26 cellular contexts compared by ENCODE assay signal in the genomic region with DNA sequence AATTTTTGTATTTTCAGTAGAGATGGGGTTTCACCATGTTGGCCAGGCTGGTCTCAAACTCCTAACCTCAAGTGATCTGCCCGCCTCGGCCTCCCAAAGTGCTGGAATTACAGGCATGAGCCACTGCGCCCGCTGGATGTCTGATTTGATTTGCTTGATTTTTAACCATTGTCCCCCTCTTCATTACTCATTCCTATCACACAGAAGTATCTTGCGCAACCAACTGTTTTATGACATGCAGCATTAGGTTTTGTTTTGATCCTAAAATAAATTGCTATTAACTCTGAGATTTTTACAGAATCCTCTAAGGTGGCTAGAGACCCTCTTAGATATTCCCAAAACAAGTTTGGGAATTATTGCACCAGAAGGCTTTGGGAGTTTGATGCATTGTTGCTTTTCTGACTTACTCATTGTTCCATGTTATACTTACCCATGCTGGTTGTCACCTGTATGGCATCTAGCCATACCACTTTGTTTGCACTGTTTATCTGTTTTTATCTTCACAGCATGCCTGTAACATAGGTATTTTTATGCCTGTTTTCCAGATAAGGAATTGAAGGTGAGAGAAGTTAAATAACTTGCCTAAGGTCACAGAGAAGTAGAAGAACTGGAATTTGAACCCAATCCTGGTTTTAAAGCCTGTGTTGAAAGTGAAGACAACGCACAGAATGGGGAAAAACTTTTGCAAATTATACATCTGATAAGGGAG. TPM values are rescaled to one million over a fixed set of nuclear protein-coding genes. Genes with fewer than 3 reads are reported as not detected.
DNase-seq lines count a peak whose midpoint lies in the region; ATAC-seq and TF ChIP-seq lines count a peak whose summit lies in the region.
"Had no signal": no experiment of that assay in that cellular context is flagged by ENCODE, and none has a peak within 500 bp of the region (broad histone marks: within the 10 kb centered on the region; RNA-seq: fewer than 3 reads in every experiment).

No MANE protein-coding gene starts in this region.

- H3K27me3 Mint-ChIP-seq in type B pancreatic cell, result peaks cover 2% of the 10 kb centered on the region
- H3K27me3 Mint-ChIP-seq in naive thymus-derived CD4-positive, alpha-beta T cell, result peaks cover 0 to 4% (median 0%) of the 10 kb centered on the region in 5 donors

- H3K4me3 Mint-ChIP-seq in type B pancreatic cell, result no peak overlapping the region
- H3K4me3 Mint-ChIP-seq in naive thymus-derived CD4-positive, alpha-beta T cell, result no peak overlapping the region
- H3K4me3 Mint-ChIP-seq: activated naive CD4-positive, alpha-beta T cell treated with anti-CD3 and anti-CD28 coated beads for 36 hours; activated T-cell treated with anti-CD3 and anti-CD28 coated beads, Interleukin-2, amount 50 U/mL, for 4 hours; effector memory CD8-positive, alpha-beta T cell had no signal

- no peak overlapping the region for H3K27ac ChIP-seq in naive thymus-derived CD4-positive, alpha-beta T cell (ENCODE audit: low read depth, low read length)
- H3K27ac ChIP-seq: left ventricle myocardium inferior, psoas muscle, spleen, stomach, upper lobe of left lung had no signal

- CTCF ChIA-PET in naive thymus-derived CD4-positive, alpha-beta T cell (lab: Charles Lee), result no interaction called here

- no peak overlapping the region for H3K4me3 ChIP-seq in fibroblast of pulmonary artery (replicated peaks; ENCODE audit: low read depth, low read length)
- H3K4me3 ChIP-seq in naive thymus-derived CD4-positive, alpha-beta T cell (ENCODE audit: low read length), result no peak overlapping the region
- H3K4me3 ChIP-seq: left ventricle myocardium inferior, psoas muscle, spleen, stomach, upper lobe of left lung had no signal

- DNase-seq in SIG-M5 treated with dmso at 0.1 percent for 504 hours (lab: John Stamatoyannopoulos, UW; ENCODE audit: unreplicated experiment) (peak; percentile 10), SIG-M5 (lab: John Stamatoyannopoulos, UW) (no peak), RPMI7951 (ENCODE audit: low read depth) (peak; percentile 32), fibroblast of pulmonary artery (ENCODE audit: low read depth) (peak; percentile 42), type B pancreatic cell (ENCODE audit: extremely low spot score, unreplicated experiment) (no peak), SHP77 treated with DMSO at 0.1 percent for 48 hours (lab: John Stamatoyannopoulos, UW) (no peak)
- no peak for DNase-seq in naive thymus-derived CD4-positive, alpha-beta T cell
- DNase-seq: 8988T; activated CD4-positive, CD25-positive, alpha-beta regulatory T cell treated with anti-CD3 and anti-CD28 coated beads, Interleukin-2, amount 50 U/mL, for 72 hours; activated CD8-positive, alpha-beta memory T cell treated with anti-CD3 and anti-CD28 coated beads for 24 hours; activated naive CD4-positive, alpha-beta T cell treated with anti-CD3 and anti-CD28 coated beads for 36 hours; activated T-cell treated with anti-CD3 and anti-CD28 coated beads, Interleukin-2, amount 50 U/mL, for 4 hours; anterior cingulate cortex; BE2C; cerebellar nuclear complex; effector memory CD8-positive, alpha-beta T cell; head of caudate nucleus; left ventricle myocardium inferior; NCI-H187 treated with DMSO at 0.1 percent for 48 hours; NCI-H226; psoas muscle; spleen; stomach; T1000; upper lobe of left lung had no signal

- POLR2A ChIA-PET in naive thymus-derived CD4-positive, alpha-beta T cell (lab: Charles Lee), result no interaction called here

- H3K36me3 Mint-ChIP-seq in type B pancreatic cell, result no peaks in the 10 kb centered on the region
- no peaks in the 10 kb centered on the region for H3K36me3 Mint-ChIP-seq in naive thymus-derived CD4-positive, alpha-beta T cell

- H3K9me3 Mint-ChIP-seq in type B pancreatic cell, result peaks cover 4% of the 10 kb centered on the region
- H3K9me3 Mint-ChIP-seq in naive thymus-derived CD4-positive, alpha-beta T cell, result no peaks in the 10 kb centered on the region
- H3K9me3 Mint-ChIP-seq: activated naive CD4-positive, alpha-beta T cell treated with anti-CD3 and anti-CD28 coated beads for 36 hours; activated T-cell treated with anti-CD3 and anti-CD28 coated beads, Interleukin-2, amount 50 U/mL, for 4 hours; effector memory CD8-positive, alpha-beta T cell had no signal

- intact Hi-C loops in naive thymus-derived CD4-positive, alpha-beta T cell (cut with micrococcal nuclease), result no loop called here

- peak overlapping the region; percentile 67 for H3K27ac Mint-ChIP-seq in type B pancreatic cell
- H3K27ac Mint-ChIP-seq in naive thymus-derived CD4-positive, alpha-beta T cell, result no peak overlapping the region
- H3K27ac Mint-ChIP-seq: activated naive CD4-positive, alpha-beta T cell treated with anti-CD3 and anti-CD28 coated beads for 36 hours; effector memory CD8-positive, alpha-beta T cell had no signal

- H3K9me3 ChIP-seq in naive thymus-derived CD4-positive, alpha-beta T cell (ENCODE audit: control insufficient read depth in 2 of 3, low read length in 3 of 3), result no peaks in the 10 kb centered on the region
- H3K9me3 ChIP-seq: BE2C, left ventricle myocardium inferior, psoas muscle, spleen, stomach, upper lobe of left lung had no signal

- ATAC-seq in HG02840 (IDR thresholded peaks at IDR 0.05; ENCODE audit: low FRiP score, unreplicated experiment), result no peak
- no peak for ATAC-seq in naive thymus-derived CD4-positive, alpha-beta T cell
- ATAC-seq: activated T-cell treated with anti-CD3 and anti-CD28 coated beads, Interleukin-2, amount 50 U/mL, for 4 hours; effector memory CD8-positive, alpha-beta T cell; psoas muscle had no signal

- TF ChIP-seq CTCF in fibroblast of pulmonary artery (IDR thresholded peaks at IDR 0.05; ENCODE audit: low read length, missing control alignments), result no peak
- TF ChIP-seq CTCF in type B pancreatic cell (conservative IDR thresholded peaks at IDR 0.05), result no peak

- H3K4me1 Mint-ChIP-seq in type B pancreatic cell (ENCODE audit: unreplicated experiment), result peaks cover 10% of the 10 kb centered on the region
- peaks cover 0 to 15% (median 9%) of the 10 kb centered on the region in 7 donors for H3K4me1 Mint-ChIP-seq in naive thymus-derived CD4-positive, alpha-beta T cell

- no peaks in the 10 kb centered on the region for H3K4me1 ChIP-seq in naive thymus-derived CD4-positive, alpha-beta T cell (ENCODE audit: control insufficient read depth in 2 of 2, insufficient read depth in 2 of 2, low read length in 2 of 2)
- H3K4me1 ChIP-seq: BE2C, left ventricle myocardium inferior, psoas muscle, spleen, upper lobe of left lung had no signal

- no peaks in the 10 kb centered on the region for H3K36me3 ChIP-seq in naive thymus-derived CD4-positive, alpha-beta T cell (ENCODE audit: control insufficient read depth in 2 of 3, insufficient read depth in 3 of 3, low read length in 3 of 3)
- H3K36me3 ChIP-seq: BE2C, left ventricle myocardium inferior, spleen, stomach, upper lobe of left lung had no signal

- no peaks in the 10 kb centered on the region for H3K27me3 ChIP-seq in naive thymus-derived CD4-positive, alpha-beta T cell (ENCODE audit: control insufficient read depth in 2 of 2, insufficient read depth in 2 of 2, low read length in 2 of 2)
- H3K27me3 ChIP-seq: BE2C, spleen, stomach, upper lobe of left lung had no signal

RNA-seq across cellular contexts. Expression of a gene that starts 35.9 kb away (rescaled TPM):
- 16.1 and 16.6 TPM in 2 replicates for total RNA-seq in RPMI7951 (2014; rRNA removed; shearing (Covaris generic))
- 28.8 and 29.2 TPM in 2 replicates for total RNA-seq in type B pancreatic cell (ENCODE audit: low replicate concordance)
- 10 to 100 TPM; 21.2 to 43.6 (median 29.5) TPM for total RNA-seq in naive thymus-derived CD4-positive, alpha-beta T cell
- 10 to 100 TPM; 25.9 to 27.3 TPM for polyA plus RNA-seq in naive thymus-derived CD4-positive, alpha-beta T cell

Comparison
In these comparisons a context has a peak if more than half of its experiments do, and no peak if none do; other contexts are left out.
1. DNase-seq: peak in SIG-M5 treated with dmso at 0.1 percent for 504 hours (single experiment), RPMI7951 (single experiment) and fibroblast of pulmonary artery (single experiment); none in SIG-M5 (single experiment), type B pancreatic cell (single experiment), SHP77 treated with DMSO at 0.1 percent for 48 hours (single experiment) and naive thymus-derived CD4-positive, alpha-beta T cell (0 of 9).